Comparison of ENCODE assay signal across 8 cellular contexts in the genomic region with DNA sequence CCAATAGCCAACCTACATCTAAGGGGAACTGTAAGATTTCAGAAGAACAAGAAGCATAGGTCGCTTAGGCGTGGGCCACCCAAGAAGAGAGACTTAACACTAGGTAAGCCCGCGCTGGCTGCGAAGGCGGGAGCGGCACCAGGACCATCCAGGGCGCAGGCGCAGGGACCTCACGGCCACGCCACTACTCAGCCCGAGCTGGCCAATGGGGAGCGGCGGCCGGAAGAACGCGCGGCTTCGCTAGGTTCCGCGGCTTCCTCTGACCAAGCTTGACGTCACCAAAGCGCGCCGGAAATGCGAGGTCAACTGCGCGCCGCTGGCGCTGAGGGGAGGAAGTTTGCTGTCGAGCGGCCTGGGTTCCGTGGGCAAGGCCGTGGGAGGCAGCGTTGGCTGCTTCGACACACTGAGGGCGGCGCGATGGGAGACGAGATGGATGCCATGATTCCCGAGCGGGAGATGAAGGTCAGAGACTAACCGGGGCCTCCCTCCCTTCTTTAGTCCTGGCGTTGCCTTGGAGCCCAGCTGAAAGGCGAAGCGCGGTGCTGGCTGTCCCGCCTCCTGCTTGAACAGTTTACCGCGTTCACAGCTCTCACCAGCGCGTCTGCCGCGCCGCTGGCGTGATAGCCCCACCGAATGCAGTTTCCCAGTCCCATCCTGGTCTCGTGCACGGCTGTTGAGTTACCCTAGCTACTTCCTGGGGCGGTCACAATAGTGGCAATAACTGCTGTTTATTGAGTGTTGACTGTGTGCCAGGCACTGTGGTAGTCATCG. TPM values are rescaled to one million over a fixed set of nuclear protein-coding genes. Genes with fewer than 3 reads are reported as not detected.
DNase-seq lines count a peak whose midpoint lies in the region; ATAC-seq and FAIRE-seq lines count a peak whose summit lies in the region.

A gene (plus strand): TSS at position 299 of the 771 bp plus-strand sequence. CDS start 119 bp downstream, at position 418.

- H3K9me3 Mint-ChIP-seq in activated CD8-positive, alpha-beta memory T cell treated with anti-CD3 and anti-CD28 coated beads, Interleukin-2, amount 10 ng/mL, durations not matched to agents 7 days and 5 days (ENCODE audit: low read depth), result no peaks in the 10 kb centered on the region

- no peaks in the 10 kb centered on the region for H3K27me3 ChIP-seq in endocrine pancreas (ENCODE audit: control insufficient read depth, insufficient read depth, low read length)
- H3K27me3 ChIP-seq in mesenchymal stem cell (ENCODE audit: control insufficient read depth in 1 of 2, insufficient read depth in 1 of 2, low read length in 2 of 2), result peaks cover 0 to under 1% of the 10 kb centered on the region in 2 experiments

- H3K79me1 ChIP-seq in mesenchymal stem cell (replicated peaks; ENCODE audit: low read length, poor library complexity, severe bottlenecking), result peaks cover 11% of the 10 kb centered on the region

- H3K4ac ChIP-seq in mesenchymal stem cell (ENCODE audit: low read depth in 1 of 2, low read length in 2 of 2), result peak within 1 kb of the TSS; percentile 5 to 72

- no peak within 1 kb of the TSS for H2BK5ac ChIP-seq in mesenchymal stem cell (ENCODE audit: low read depth, low read length, poor library complexity, severe bottlenecking)

- ATAC-seq in GM21367 (IDR thresholded peaks at IDR 0.05; ENCODE audit: unreplicated experiment), result peak; percentile 94
- peak; percentile 99 for ATAC-seq in activated CD8-positive, alpha-beta memory T cell treated with anti-CD3 and anti-CD28 coated beads, Interleukin-2, amount 10 ng/mL, durations not matched to agents 7 days and 5 days

- peak within 1 kb of the TSS in 1 of 2 experiments; percentile 2 for H3K14ac ChIP-seq in mesenchymal stem cell (ENCODE audit: low read length in 2 of 2)

- H3K4me1 ChIP-seq in endocrine pancreas (ENCODE audit: control insufficient read depth, insufficient read depth, low read length) (no peaks in the 10 kb centered on the region), mesenchymal stem cell (ENCODE audit: control insufficient read depth, insufficient read depth, low read depth, low read length) (peaks cover 20% of the 10 kb centered on the region)

- peaks cover 27% of the 10 kb centered on the region for H3K36me3 Mint-ChIP-seq in activated CD8-positive, alpha-beta memory T cell treated with anti-CD3 and anti-CD28 coated beads, Interleukin-2, amount 10 ng/mL, durations not matched to agents 7 days and 5 days

- peak; percentile 97 for DNase-seq in COLO829 (ENCODE audit: low spot score)
- peak; percentile 97 for DNase-seq in HTR-8/SVneo (ENCODE audit: insufficient read length, low spot score)
- peak; percentile 97 for DNase-seq in NOMO-1 treated with dmso at 0.1 percent for 144 hours (lab: John Stamatoyannopoulos, UW; ENCODE audit: unreplicated experiment)
- peak; percentile 100 for DNase-seq in activated CD8-positive, alpha-beta memory T cell treated with anti-CD3 and anti-CD28 coated beads, Interleukin-2, amount 10 ng/mL, durations not matched to agents 7 days and 5 days
- DNase-seq in mesenchymal stem cell, result peak; percentile 97
- peak; percentile 99 for DNase-seq in stimulated activated CD8-positive, alpha-beta memory T cell treated with anti-CD3 and anti-CD28 coated beads, Interleukin-12 subunit alpha, Interleukin-12 subunit beta, amount 100 ng/mL, for 4 hours (ENCODE audit: low read depth)

- peak within 1 kb of the TSS; percentile 78 for H2AFZ ChIP-seq in mesenchymal stem cell (ENCODE audit: low read depth, low read length)

- peak within 1 kb of the TSS; percentile 90 for H4K8ac ChIP-seq in mesenchymal stem cell (ENCODE audit: low read length)

- peak within 1 kb of the TSS; percentile 94 for H3K9ac ChIP-seq in endocrine pancreas (ENCODE audit: control insufficient read depth, insufficient read depth, low read length)
- H3K9ac ChIP-seq in mesenchymal stem cell (ENCODE audit: low read length), result peak within 1 kb of the TSS; percentile 97

- H3K36me3 ChIP-seq in endocrine pancreas (ENCODE audit: control insufficient read depth, insufficient read depth, low read length) (peaks cover 4% of the 10 kb centered on the region), mesenchymal stem cell (ENCODE audit: control insufficient read depth in 1 of 2, insufficient read depth in 2 of 2, low read depth in 1 of 2, low read length in 2 of 2) (peaks cover 19 to 31% of the 10 kb centered on the region in 2 experiments)

- WGBS in mesenchymal stem cell, result under 1% methylated on average over 61 of the region's 61 CpGs

- peak within 1 kb of the TSS; percentile 86 for H3K4me3 Mint-ChIP-seq in activated CD8-positive, alpha-beta memory T cell treated with anti-CD3 and anti-CD28 coated beads, Interleukin-2, amount 10 ng/mL, durations not matched to agents 7 days and 5 days

- H3K27ac Mint-ChIP-seq in activated CD8-positive, alpha-beta memory T cell treated with anti-CD3 and anti-CD28 coated beads, Interleukin-2, amount 10 ng/mL, durations not matched to agents 7 days and 5 days, result peak within 1 kb of the TSS; percentile 93

- H3K18ac ChIP-seq in mesenchymal stem cell (ENCODE audit: low read depth in 1 of 2, low read length in 2 of 2), result peak within 1 kb of the TSS; percentile 46 to 89

- peak within 1 kb of the TSS; percentile 3 for H2AK5ac ChIP-seq in mesenchymal stem cell (ENCODE audit: low read length, severe bottlenecking)

- peak within 1 kb of the TSS in 1 of 2 experiments; percentile 9 for H3K23ac ChIP-seq in mesenchymal stem cell (ENCODE audit: low read length in 2 of 2)

- H2BK12ac ChIP-seq in mesenchymal stem cell (ENCODE audit: low read length in 2 of 2), result no peak within 1 kb of the TSS

- H3K27ac ChIP-seq in mesenchymal stem cell (ENCODE audit: low read length, poor library complexity, severe bottlenecking), result peak within 1 kb of the TSS; percentile 59

- H3K4me3 ChIP-seq in endocrine pancreas (ENCODE audit: control insufficient read depth, insufficient read depth, low read length), result peak within 1 kb of the TSS; percentile 88
- H3K4me3 ChIP-seq in mesenchymal stem cell (ENCODE audit: insufficient read depth in 1 of 2, low read depth in 1 of 2, low read length in 2 of 2), result peak within 1 kb of the TSS; percentile 67 to 96

- peaks cover 36% of the 10 kb centered on the region for H3K4me1 Mint-ChIP-seq in activated CD8-positive, alpha-beta memory T cell treated with anti-CD3 and anti-CD28 coated beads, Interleukin-2, amount 10 ng/mL, durations not matched to agents 7 days and 5 days

- no peak within 1 kb of the TSS for H2BK15ac ChIP-seq in mesenchymal stem cell (ENCODE audit: low read depth, poor library complexity, severe bottlenecking)

- FAIRE-seq in HTR-8/SVneo (lab: Jason Lieb, UNC), result peak; percentile 95

- peak within 1 kb of the TSS; percentile 82 for H3K4me2 ChIP-seq in mesenchymal stem cell (ENCODE audit: low read length, poor library complexity, severe bottlenecking)

- no peaks in the 10 kb centered on the region for H3K27me3 Mint-ChIP-seq in activated CD8-positive, alpha-beta memory T cell treated with anti-CD3 and anti-CD28 coated beads, Interleukin-2, amount 10 ng/mL, durations not matched to agents 7 days and 5 days

- peak within 1 kb of the TSS; percentile 79 for H4K91ac ChIP-seq in mesenchymal stem cell (ENCODE audit: low read length)

- peak within 1 kb of the TSS; percentile 45 for H2BK120ac ChIP-seq in mesenchymal stem cell (ENCODE audit: low read depth, low read length)

- CTCF ChIA-PET in activated CD8-positive, alpha-beta memory T cell treated with anti-CD3 and anti-CD28 coated beads, Interleukin-2, amount 10 ng/mL, durations not matched to agents 7 days and 5 days (lab: Charles Lee), result interaction anchor here (0.8 to 2.6 kb wide), 8 partner anchors 10 to 224 kb away, joined by 3 to 10 read pairs (median 3); no protein-coding TSS in a partner anchor

- H3K9me3 ChIP-seq in endocrine pancreas (ENCODE audit: control insufficient read depth, low read length) (no peaks in the 10 kb centered on the region), mesenchymal stem cell (ENCODE audit: control insufficient read depth, low read length) (no peaks in the 10 kb centered on the region)

RNA-seq across cellular contexts. Expression of the gene that starts here (rescaled TPM):
- total RNA-seq in activated CD8-positive, alpha-beta memory T cell treated with anti-CD3 and anti-CD28 coated beads, Interleukin-2, amount 10 ng/mL, durations not matched to agents 7 days and 5 days, result 10 to 100 TPM; 58.3 to 79.9 TPM
- polyA plus RNA-seq in mesenchymal stem cell (2013, experiment 1 of 2), result 18.3 TPM
- polyA plus RNA-seq in mesenchymal stem cell (2013, experiment 2 of 2), result 12.3 TPM

Comparison
In these comparisons a context has a peak if more than half of its experiments do, and no peak if none do; other contexts are left out.
1. Peak in every context shown above with its lines: DNase-seq, ATAC-seq, H3K4me3 ChIP-seq and H3K27ac ChIP-seq.